8 cellular contexts compared by ENCODE assay signal in the genomic region with DNA sequence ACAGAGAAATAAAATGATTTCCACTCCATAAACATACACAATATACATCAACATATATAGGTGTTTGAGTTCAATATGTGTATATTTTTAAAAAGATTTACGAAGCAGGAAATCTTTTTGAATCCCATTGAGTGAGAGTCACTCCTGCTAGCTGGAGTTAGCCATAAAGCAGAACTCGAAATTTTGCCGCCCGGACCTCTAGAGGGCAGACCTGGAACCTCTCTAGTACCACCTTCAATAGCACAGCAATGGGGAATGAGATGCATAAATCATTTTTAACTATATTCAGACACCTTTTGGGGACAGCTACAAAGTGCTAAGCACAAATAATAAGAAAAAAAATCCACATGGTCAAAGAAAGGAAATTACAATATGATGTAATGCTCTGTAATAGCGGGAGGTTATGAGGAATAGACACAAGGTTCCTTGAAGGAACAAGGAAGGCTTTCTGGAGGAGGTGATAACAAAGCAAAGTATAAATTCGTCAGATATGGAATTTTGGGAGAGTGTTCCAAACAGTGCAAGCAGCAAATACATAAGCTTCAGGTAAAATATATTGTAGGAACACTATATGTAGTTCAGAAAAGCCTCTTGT.
DNase-seq lines count a peak whose midpoint lies in the region; FAIRE-seq and TF ChIP-seq lines count a peak whose summit lies in the region.

No MANE protein-coding gene starts in this region.

- no peak overlapping the region for H3K4me2 ChIP-seq in astrocyte (ENCODE audit: low read length)

- H3K9me3 ChIP-seq in HEK293 (ENCODE audit: control insufficient read depth, insufficient read depth, low read depth, low read length), result no peaks in the 10 kb centered on the region
- no peaks in the 10 kb centered on the region for H3K9me3 ChIP-seq in astrocyte (ENCODE audit: insufficient read depth, low read depth, low read length)

- H3K4me3 Mint-ChIP-seq in astrocyte (ENCODE audit: unreplicated experiment), result no peak overlapping the region

- TF ChIP-seq CTCF in HEK293 (tag by site-specific recombination; IDR thresholded peaks at IDR 0.05), result no peak
- peak; percentile 53 for TF ChIP-seq CTCF in astrocyte (IDR thresholded peaks at IDR 0.05; ENCODE audit: insufficient read depth, low read depth, low read length)

- no peak for FAIRE-seq in astrocyte (lab: Jason Lieb, UNC)

- DNase-seq in NK-92 treated with Interleukin-12 subunit alpha and Interleukin-12 subunit beta, amount 100 ng/mL, for 24 hours (lab: John Stamatoyannopoulos, UW), result peak; percentile 6
- DNase-seq in NK-92 (lab: John Stamatoyannopoulos, UW; ENCODE audit: unreplicated experiment) (no peak), NAMALWA (ENCODE audit: low spot score) (peak; percentile 53), astrocyte (ENCODE audit: low read depth) (peak; percentile 5), left kidney (ENCODE audit: low read depth, low spot score) (peak; percentile 59), T1000 (lab: John Stamatoyannopoulos, UW) (no peak), middle frontal gyrus (ENCODE audit: extremely low spot score, low spot score) (no peak)

- CTCF ChIA-PET in HEK293 (lab: Yijun Ruan, JAX), result interaction anchor here (0.6 to 2.7 kb wide), 15 partner anchors 9 to 470 kb away, joined by 3 to 9 read pairs (median 5); no protein-coding TSS in a partner anchor

- no peak overlapping the region for H3K27ac ChIP-seq in HEK293 (ENCODE audit: extremely low read depth, low read depth, low read length)
- H3K27ac ChIP-seq in astrocyte (ENCODE audit: low read depth, low read length), result no peak overlapping the region

- no peaks in the 10 kb centered on the region for H3K36me3 Mint-ChIP-seq in astrocyte (ENCODE audit: low read depth, unreplicated experiment)

- H2AFZ ChIP-seq in astrocyte (ENCODE audit: low read depth, low read length), result no peak overlapping the region

- H3K27me3 Mint-ChIP-seq in astrocyte (ENCODE audit: low read depth, unreplicated experiment), result no peaks in the 10 kb centered on the region

- H3K9me3 Mint-ChIP-seq in astrocyte (ENCODE audit: unreplicated experiment), result peaks cover 5% of the 10 kb centered on the region

- H3K27me3 ChIP-seq in astrocyte (ENCODE audit: insufficient read depth, low read length), result no peaks in the 10 kb centered on the region

- H3K4me1 ChIP-seq in HEK293 (ENCODE audit: control insufficient read depth, insufficient read depth, low read length) (no peaks in the 10 kb centered on the region), astrocyte (ENCODE audit: insufficient read depth, low read length) (no peaks in the 10 kb centered on the region)

- no peaks in the 10 kb centered on the region for H3K79me2 ChIP-seq in astrocyte (ENCODE audit: insufficient read depth, low read length)

- no peak overlapping the region for H3K9ac ChIP-seq in astrocyte (ENCODE audit: low read length)

- no peaks in the 10 kb centered on the region for H3K4me1 Mint-ChIP-seq in astrocyte (ENCODE audit: low read depth, unreplicated experiment)

- POLR2A ChIA-PET in HEK293 (lab: Yijun Ruan, JAX), result no interaction called here

- no peak overlapping the region for H3K27ac Mint-ChIP-seq in astrocyte (ENCODE audit: unreplicated experiment)

- H3K36me3 ChIP-seq in HEK293 (ENCODE audit: control insufficient read depth in 2 of 2, insufficient read depth in 1 of 2, low read length in 2 of 2), result no peaks in the 10 kb centered on the region
- no peaks in the 10 kb centered on the region for H3K36me3 ChIP-seq in astrocyte (ENCODE audit: insufficient read depth, low read length)

- H4K20me1 ChIP-seq in astrocyte (ENCODE audit: insufficient read depth, low read length), result no peaks in the 10 kb centered on the region

- H3K4me3 ChIP-seq in HEK293 (ENCODE audit: low read depth, low read length), result no peak overlapping the region
- no peak overlapping the region for H3K4me3 ChIP-seq in astrocyte (ENCODE audit: insufficient read depth, low read depth, low read length)

TF ChIP-seq in HEK293, 187 proteins besides CTCF, POLR2A, EP300 and RAD21:
- TF ChIP-seq ZNF473 (tag by site-specific recombination; IDR thresholded peaks at IDR 0.05) (no peak), ZNF654 (tag by site-specific recombination; IDR thresholded peaks at IDR 0.05; ENCODE audit: low read depth) (peak; percentile 27), ZEB2 (tag by site-specific recombination; IDR thresholded peaks at IDR 0.05) (no peak), ZNF658 (tag by site-specific recombination; IDR thresholded peaks at IDR 0.05) (no peak), ZBTB48 (tag by site-specific recombination; IDR thresholded peaks at IDR 0.05) (peak; percentile 37; the same call in 1 of the 2 replicates), ZNF660 (tag by site-specific recombination; IDR thresholded peaks at IDR 0.05) (0 out of 2 replicates have a peak, but pooled peaks have one; percentile 27), IKZF3 (tag by site-specific recombination; IDR thresholded peaks at IDR 0.05) (peak; percentile 11; the same call in 1 of the 2 replicates), ZNF114 (tag by site-specific recombination; IDR thresholded peaks at IDR 0.05) (no peak)

Comparison
In these comparisons a context has a peak if more than half of its experiments do, and no peak if none do; other contexts are left out.
1. DNase-seq: peak in NK-92 treated with Interleukin-12 subunit alpha and Interleukin-12 subunit beta, amount 100 ng/mL, for 24 hours (single experiment), NAMALWA (single experiment), astrocyte (single experiment) and left kidney (single experiment); none in NK-92 (single experiment), T1000 (single experiment) and middle frontal gyrus (single experiment).